12 cellular contexts compared by ENCODE assay signal in genomic region chr17:7249219-7249618, GRCh38. TPM values are rescaled to one million over a fixed set of nuclear protein-coding genes. Genes with fewer than 3 reads are reported as not detected.
DNase-seq lines count a peak whose midpoint lies in the region; ATAC-seq and TF ChIP-seq lines count a peak whose summit lies in the region.
"Had no signal": no experiment of that assay in that cellular context is flagged by ENCODE, and none has a peak within 500 bp of the region (broad histone marks: within the 10 kb centered on the region; RNA-seq: fewer than 3 reads in every experiment).

No MANE protein-coding gene starts in this region.

- no peak for TF ChIP-seq CTCF in left ventricle myocardium inferior (IDR thresholded peaks at IDR 0.05; ENCODE audit: borderline replicate concordance)

- peaks cover 33% of the 10 kb centered on the region for H3K4me1 Mint-ChIP-seq in T-helper 17 cell

- H3K9me3 ChIP-seq in left ventricle myocardium inferior (replicated peaks) (no peaks in the 10 kb centered on the region), T-helper 17 cell (ENCODE audit: control insufficient read depth, low read length, poor library complexity, severe bottlenecking) (no peaks in the 10 kb centered on the region), iPS-20b (ENCODE audit: insufficient read depth, low read depth, low read length) (no peaks in the 10 kb centered on the region), subcutaneous abdominal adipose tissue (ENCODE audit: control insufficient read depth in 5 of 5, low read length in 5 of 5) (no peaks in the 10 kb centered on the region)

- no peaks in the 10 kb centered on the region for H3K27me3 Mint-ChIP-seq in T-helper 17 cell

- H3K27ac ChIP-seq in left ventricle myocardium inferior (replicated peaks) (peak overlapping the region; percentile 99), iPS-20b (ENCODE audit: low read length) (no peak overlapping the region), subcutaneous abdominal adipose tissue (ENCODE audit: low read depth, low read length) (peak overlapping the region; percentile 100)
- H3K27ac ChIP-seq: epithelial cell of prostate had no signal

- H3K27ac Mint-ChIP-seq in T-helper 17 cell = peak overlapping the region; percentile 98

- peak overlapping the region; percentile 81 for H3K4me3 Mint-ChIP-seq in T-helper 17 cell

- DNase-seq in left ventricle myocardium inferior (no peak), cardiac septum (ENCODE audit: low spot score) (no peak), T-helper 17 cell (no peak), midbrain (lab: John Stamatoyannopoulos, UW) (no peak), GM19240 (ENCODE audit: insufficient read length, low spot score) (no peak), AML-193 (lab: John Stamatoyannopoulos, UW) (no peak)
- DNase-seq: islet precursor cell, MM.1S, NCI-H748 treated with DMSO at 0.1 percent for 48 hours had no signal

- H3K27me3 ChIP-seq in left ventricle myocardium inferior (ENCODE audit: low read depth) (no peaks in the 10 kb centered on the region), iPS-20b (ENCODE audit: insufficient read depth, low read length) (no peaks in the 10 kb centered on the region), subcutaneous abdominal adipose tissue (ENCODE audit: control insufficient read depth in 5 of 5, insufficient read depth in 4 of 5, low read length in 5 of 5) (no peaks in the 10 kb centered on the region)

- H3K4me3 ChIP-seq in left ventricle myocardium inferior = peak overlapping the region; percentile 99
- H3K4me3 ChIP-seq in iPS-20b (ENCODE audit: low read length) = no peak overlapping the region
- no peak overlapping the region for H3K4me3 ChIP-seq in subcutaneous abdominal adipose tissue (ENCODE audit: low read depth in 1 of 5, low read length in 5 of 5)

- ATAC-seq in T-helper 17 cell = no peak

- H3K36me3 ChIP-seq in left ventricle myocardium inferior (peaks cover 35% of the 10 kb centered on the region), iPS-20b (ENCODE audit: insufficient read depth, low read depth, low read length) (peaks cover 34% of the 10 kb centered on the region), subcutaneous abdominal adipose tissue (ENCODE audit: control insufficient read depth in 5 of 5, insufficient read depth in 5 of 5, low read length in 5 of 5) (peaks cover 6 to 27% (median 21%) of the 10 kb centered on the region in 5 donors)

- H3K4me1 ChIP-seq in left ventricle myocardium inferior = peaks cover 52% of the 10 kb centered on the region
- peaks cover 7% of the 10 kb centered on the region for H3K4me1 ChIP-seq in iPS-20b (ENCODE audit: insufficient read depth, low read length)
- H3K4me1 ChIP-seq in subcutaneous abdominal adipose tissue (ENCODE audit: control insufficient read depth in 5 of 5, insufficient read depth in 5 of 5, low read length in 5 of 5) = peaks cover 13 to 39% (median 37%) of the 10 kb centered on the region in 5 donors

- H3K36me3 Mint-ChIP-seq in T-helper 17 cell (ENCODE audit: low read depth) = peaks cover 12% of the 10 kb centered on the region

- H3K9ac ChIP-seq in iPS-20b (ENCODE audit: low read depth, low read length) = 0 out of 2 replicates have a peak overlapping the region, but pooled peaks have one; percentile 27
- peak overlapping the region in 3 of 5 donors; percentile 19 to 37 (median 26) for H3K9ac ChIP-seq in subcutaneous abdominal adipose tissue (ENCODE audit: low read length in 5 of 5)

- intact Hi-C loops in left ventricle myocardium inferior (cut with micrococcal nuclease) = no loop called here
- intact Hi-C loops in cardiac septum (cut with DNase I) = no loop called here

RNA-seq across cellular contexts. Expression of gene CTDNEP1, which starts 2.3 kb away (rescaled TPM):
- total RNA-seq in left ventricle myocardium inferior = 105 TPM
- 111 TPM for total RNA-seq in cardiac septum
- total RNA-seq in T-helper 17 cell = 100 to 1,000 TPM; 112 to 115 TPM

RNA-seq across cellular contexts. Expression of gene ELP5, which starts 2.8 kb away (rescaled TPM):
- total RNA-seq in left ventricle myocardium inferior = 62.5 TPM
- total RNA-seq in cardiac septum = 57.5 TPM
- total RNA-seq in T-helper 17 cell = 10 to 100 TPM; 43.0 to 51.0 TPM

RNA-seq across cellular contexts. Expression of gene GABARAP, which starts 7.0 kb away (rescaled TPM):
- total RNA-seq in left ventricle myocardium inferior (394 TPM), cardiac septum (449 TPM), T-helper 17 cell (100 to 1,000 TPM; 212 to 247 TPM)

RNA-seq across cellular contexts. Expression of gene PHF23, which starts 10.0 kb away (rescaled TPM):
- total RNA-seq in left ventricle myocardium inferior (22.0 TPM), cardiac septum (20.5 TPM), T-helper 17 cell (10 to 100 TPM; 19.2 to 23.2 TPM)

RNA-seq across cellular contexts. Expression of gene CLDN7, which starts 13.1 kb away (rescaled TPM):
- total RNA-seq in left ventricle myocardium inferior = 1.6 TPM
- total RNA-seq in cardiac septum = 0.75 TPM
- 1 to 10 TPM in 1 of 2 donors, under 1 TPM in 1; 0.78 to 1.2 TPM for total RNA-seq in T-helper 17 cell
